ENCODE assay signal across 14 cellular contexts in the genomic region with DNA sequence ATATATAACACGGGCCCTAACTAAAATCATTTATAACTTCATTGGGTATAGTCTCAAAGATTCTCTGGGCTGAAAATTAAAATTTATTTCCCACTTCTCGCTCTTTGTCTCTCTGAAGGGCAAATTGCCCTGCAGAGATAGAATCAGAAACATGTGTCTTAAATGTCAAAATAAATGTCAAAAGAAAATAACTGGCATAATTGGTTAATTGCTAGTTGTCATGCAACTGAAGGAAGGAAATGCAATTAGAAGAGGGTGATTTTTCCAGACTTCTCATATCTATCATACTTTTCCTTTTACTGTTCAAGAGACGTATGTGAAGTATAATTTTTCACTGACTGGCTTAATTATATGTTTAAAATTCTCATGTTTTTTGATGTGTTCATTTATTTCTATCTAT.
A peak's percentile ranks its signal among the peaks of the same experiment; 100 is the strongest.
DNase-seq lines count a peak whose midpoint lies in the region; ATAC-seq and TF ChIP-seq lines count a peak whose summit lies in the region.
"Had no signal": no experiment of that assay in that cellular context is flagged by ENCODE, and none has a peak within 500 bp of the region (broad histone marks: within the 10 kb centered on the region; RNA-seq: fewer than 3 reads in every experiment).

No MANE protein-coding gene starts in this region.

- H3K36me3 Mint-ChIP-seq in immature natural killer cell, result no peaks in the 10 kb centered on the region
- H3K36me3 Mint-ChIP-seq: CD14-positive monocyte; CD8-positive, alpha-beta memory T cell had no signal

- H3K27ac ChIP-seq in SK-N-MC, result no peak overlapping the region; the same call in 1 of the 2 replicates
- H3K27ac ChIP-seq: A549 had no signal

- no peak for ATAC-seq in HG03571 (IDR thresholded peaks at IDR 0.05; ENCODE audit: unreplicated experiment)
- ATAC-seq: A549, HCT116 had no signal

- no peak overlapping the region for H3K27ac Mint-ChIP-seq in immature natural killer cell
- H3K27ac Mint-ChIP-seq: CD14-positive monocyte had no signal

- H3K27me3 Mint-ChIP-seq in immature natural killer cell (ENCODE audit: low read depth in 3 of 3), result peaks cover 0 to 2% (median 1%) of the 10 kb centered on the region in 3 donors
- H3K27me3 Mint-ChIP-seq: CD8-positive, alpha-beta memory T cell had no signal

- peak; percentile 23 for DNase-seq in COR-L47 (lab: John Stamatoyannopoulos, UW)
- no peak for DNase-seq in HEK293T (ENCODE audit: extremely low spot score)
- DNase-seq in SK-N-MC (ENCODE audit: low read depth, low spot score), result peak; percentile 56
- DNase-seq in foreskin melanocyte, result peak; percentile 33
- DNase-seq in stimulated activated CD4-positive, alpha-beta T cell treated with anti-CD3 and anti-CD28 coated beads, Interleukin-2, amount 100 ng/mL, for 24 hours, result no peak
- no peak for DNase-seq in immature natural killer cell
- DNase-seq: CD8-positive, alpha-beta memory T cell; DMS53; GF-D8; IMR-90 had no signal

- H3K4me3 ChIP-seq in SK-N-MC, result no peak overlapping the region; the same call in 1 of the 2 replicates
- H3K4me3 ChIP-seq: A549 had no signal

- no peak overlapping the region for H3K4me3 Mint-ChIP-seq in immature natural killer cell
- H3K4me3 Mint-ChIP-seq: CD14-positive monocyte; CD8-positive, alpha-beta memory T cell had no signal

- peaks cover 6% of the 10 kb centered on the region; the same call in 1 of the 2 replicates for H3K9me3 ChIP-seq in SK-N-MC (ENCODE audit: low read depth, low read length)
- H3K9me3 ChIP-seq: A549 had no signal

- H3K9ac ChIP-seq in SK-N-MC (ENCODE audit: insufficient read length), result no peak overlapping the region

- POLR2A ChIA-PET in HEK293T (lab: Yijun Ruan, JAX), result no interaction called here

- H3K4me1 Mint-ChIP-seq in immature natural killer cell, result no peaks in the 10 kb centered on the region
- H3K4me1 Mint-ChIP-seq: CD14-positive monocyte; CD8-positive, alpha-beta memory T cell had no signal

- no peaks in the 10 kb centered on the region for H3K36me3 ChIP-seq in SK-N-MC (ENCODE audit: insufficient read depth, low read length)

- H3K9me3 Mint-ChIP-seq in immature natural killer cell, result peaks cover 21 to 65% (median 27%) of the 10 kb centered on the region in 6 donors

- CTCF ChIA-PET in HEK293T (lab: Yijun Ruan, JAX), result no interaction called here

TF ChIP-seq in HEK293T, 16 proteins besides CTCF, POLR2A, EP300 and RAD21:
- TF ChIP-seq ARNT (IDR thresholded peaks at IDR 0.05) (peak; percentile 64; the same call in 1 of the 2 replicates), CTBP1 (IDR thresholded peaks at IDR 0.05; ENCODE audit: borderline replicate concordance) (no peak)

Comparison
In these comparisons a context has a peak if more than half of its experiments do, and no peak if none do; other contexts are left out.
1. DNase-seq: peak in COR-L47 (single experiment), SK-N-MC (single experiment) and foreskin melanocyte (single experiment); none in HEK293T (single experiment), stimulated activated CD4-positive, alpha-beta T cell treated with anti-CD3 and anti-CD28 coated beads, Interleukin-2, amount 100 ng/mL, for 24 hours (0 of 2) and immature natural killer cell (0 of 3).